Comparison of ENCODE assay signal across 8 cellular contexts in genomic region chr19:55598719-55599467, GRCh38. TPM values are rescaled to one million over a fixed set of nuclear protein-coding genes. Genes with fewer than 3 reads are reported as not detected.
DNase-seq lines count a peak whose midpoint lies in the region; ATAC-seq lines count a peak whose summit lies in the region.

No MANE protein-coding gene starts in this region.

- peaks cover 18% of the 10 kb centered on the region for H3K36me3 Mint-ChIP-seq in IgD-negative memory B cell

- peaks cover 0 to 15% (median 0%) of the 10 kb centered on the region in 3 donors for H3K9me3 Mint-ChIP-seq in IgD-negative memory B cell

- H3K27ac ChIP-seq in esophagus (ENCODE audit: low read depth in 2 of 2, low read length in 1 of 2) (peak overlapping the region; percentile 86 to 100), muscle layer of duodenum (ENCODE audit: low read length) (peak overlapping the region; percentile 89)

- H3K4me1 ChIP-seq in esophagus (ENCODE audit: control insufficient read depth in 2 of 2, insufficient read depth in 2 of 2, low read length in 1 of 2) (peaks cover 0 to 2% of the 10 kb centered on the region in 2 donors), muscle layer of duodenum (ENCODE audit: control insufficient read depth in 1 of 2, insufficient read depth in 2 of 2, low read length in 2 of 2) (peaks cover 10 to 12% of the 10 kb centered on the region in 2 donors)

- H3K9me3 ChIP-seq in esophagus (ENCODE audit: control insufficient read depth in 2 of 2, insufficient read depth in 1 of 2, low read depth in 1 of 2, low read length in 1 of 2) (no peaks in the 10 kb centered on the region), muscle layer of duodenum (ENCODE audit: control insufficient read depth in 1 of 2, low read length in 2 of 2) (no peaks in the 10 kb centered on the region)

- H3K4me3 ChIP-seq in esophagus (ENCODE audit: low read depth in 1 of 2, low read length in 2 of 2) (peak overlapping the region; percentile 57 to 78), muscle layer of duodenum (ENCODE audit: low read depth in 1 of 2, low read length in 2 of 2) (peak overlapping the region; percentile 62 to 85)

- H3K4me3 Mint-ChIP-seq in IgD-negative memory B cell = peak overlapping the region; percentile 93 to 100 (median 99)

- peaks cover 8 to 14% (median 10%) of the 10 kb centered on the region in 3 donors for H3K4me1 Mint-ChIP-seq in IgD-negative memory B cell

- peak; percentile 49 for ATAC-seq in GM21528 (IDR thresholded peaks at IDR 0.05; ENCODE audit: low FRiP score, unreplicated experiment)

- DNase-seq in DMS 273 treated with DMSO at 0.1 percent for 48 hours (lab: John Stamatoyannopoulos, UW) (peak; percentile 75), OCI-M1 (lab: John Stamatoyannopoulos, UW) (peak; percentile 98)
- peak; percentile 96 for DNase-seq in activated T-cell treated with anti-CD3 and anti-CD28 coated beads, Interleukin-2, amount 50 U/mL, for 1 hour
- DNase-seq in stimulated activated CD8-positive, alpha-beta memory T cell treated with anti-CD3 and anti-CD28 coated beads, Interleukin-7, amount 100 ng/mL, for 24 hours (ENCODE audit: low read depth) = peak; percentile 89

- H3K27me3 ChIP-seq in esophagus (ENCODE audit: control insufficient read depth in 1 of 2, insufficient read depth in 2 of 2, low read length in 2 of 2) = no peaks in the 10 kb centered on the region
- H3K27me3 ChIP-seq in muscle layer of duodenum (ENCODE audit: low read depth, low read length) = no peaks in the 10 kb centered on the region

- no peaks in the 10 kb centered on the region for H3K27me3 Mint-ChIP-seq in IgD-negative memory B cell

- H3K36me3 ChIP-seq in esophagus (ENCODE audit: control insufficient read depth in 2 of 2, insufficient read depth in 2 of 2, low read length in 1 of 2) (peaks cover 0 to 21% of the 10 kb centered on the region in 2 donors), muscle layer of duodenum (ENCODE audit: control insufficient read depth in 1 of 2, insufficient read depth in 2 of 2, low read length in 2 of 2) (peaks cover 18 to 25% of the 10 kb centered on the region in 2 donors)

- WGBS in esophagus, 2 donors = 6 to 7% methylated on average over 23 to 26 of the region's 26 CpGs

- H3K27ac Mint-ChIP-seq in IgD-negative memory B cell = peak overlapping the region; percentile 93 to 99 (median 99)

RNA-seq across cellular contexts. Expression of gene FIZ1, which starts 0.4 kb away (rescaled TPM):
- 3.1 TPM for polyA plus RNA-seq in IgD-negative memory B cell
- 10 to 100 TPM in 1 of 2 donors, 1 to 10 TPM in 1; 7.2 to 10.9 TPM for polyA plus RNA-seq in esophagus

RNA-seq across cellular contexts. Expression of gene ZNF524, which starts 1.2 kb away (rescaled TPM):
- 49.6 TPM for polyA plus RNA-seq in IgD-negative memory B cell
- 10 to 100 TPM; 24.6 to 30.5 TPM for polyA plus RNA-seq in esophagus

RNA-seq across cellular contexts. Expression of gene ZNF865, which starts 6.6 kb away (rescaled TPM):
- polyA plus RNA-seq in IgD-negative memory B cell = 0.36 TPM
- 1 to 10 TPM; 4.3 to 5.9 TPM for polyA plus RNA-seq in esophagus

RNA-seq across cellular contexts. Expression of gene ZNF579, which starts 18.2 kb away (rescaled TPM):
- polyA plus RNA-seq in IgD-negative memory B cell (0.79 TPM), esophagus (1 to 10 TPM; 3.4 to 4.4 TPM)

RNA-seq across cellular contexts. Expression of gene ZNF784, which starts 25.5 kb away (rescaled TPM):
- polyA plus RNA-seq in IgD-negative memory B cell = 2.4 TPM
- 1 to 10 TPM; 5.2 to 5.9 TPM for polyA plus RNA-seq in esophagus

Comparison
In these comparisons a context has a peak if more than half of its experiments do, and no peak if none do; other contexts are left out.
1. Peak in every context shown above with its lines: DNase-seq, ATAC-seq, H3K4me3 ChIP-seq and H3K27ac ChIP-seq.